Comparison of ENCODE assay signal across 1 cellular context in the genomic region with DNA sequence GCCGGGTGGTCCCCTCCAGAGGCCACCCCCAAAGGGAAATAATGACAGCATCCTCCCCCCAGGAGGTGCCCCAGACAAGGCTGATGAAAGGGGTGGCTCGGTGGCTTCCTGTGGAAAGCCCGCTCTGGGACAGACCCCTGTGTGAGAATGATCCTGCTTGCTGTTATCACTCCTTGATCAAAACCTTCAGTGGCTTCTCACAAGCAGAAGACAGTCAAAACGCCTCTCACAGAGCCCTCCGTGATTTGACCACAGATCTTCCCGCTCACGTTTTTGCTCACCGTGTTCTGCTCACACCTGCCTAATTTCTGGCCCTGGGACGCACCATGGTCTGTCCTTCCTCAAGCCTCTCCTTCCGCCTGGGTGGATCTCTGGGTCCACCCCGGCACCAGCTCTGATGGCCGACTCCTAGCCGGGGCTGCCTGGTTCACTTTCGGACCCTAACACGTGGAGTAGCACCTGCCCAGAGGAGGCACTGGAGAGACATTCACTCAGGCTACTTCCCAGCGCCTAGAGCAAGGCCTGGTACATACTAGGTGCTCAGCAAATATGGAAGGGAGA.
TF ChIP-seq lines count a peak whose summit lies in the region.

No MANE protein-coding gene starts in this region.

TF ChIP-seq in A549, 52 proteins besides CTCF, POLR2A, EP300 and RAD21 (continued from another document):
- TF ChIP-seq, protein P1, sequence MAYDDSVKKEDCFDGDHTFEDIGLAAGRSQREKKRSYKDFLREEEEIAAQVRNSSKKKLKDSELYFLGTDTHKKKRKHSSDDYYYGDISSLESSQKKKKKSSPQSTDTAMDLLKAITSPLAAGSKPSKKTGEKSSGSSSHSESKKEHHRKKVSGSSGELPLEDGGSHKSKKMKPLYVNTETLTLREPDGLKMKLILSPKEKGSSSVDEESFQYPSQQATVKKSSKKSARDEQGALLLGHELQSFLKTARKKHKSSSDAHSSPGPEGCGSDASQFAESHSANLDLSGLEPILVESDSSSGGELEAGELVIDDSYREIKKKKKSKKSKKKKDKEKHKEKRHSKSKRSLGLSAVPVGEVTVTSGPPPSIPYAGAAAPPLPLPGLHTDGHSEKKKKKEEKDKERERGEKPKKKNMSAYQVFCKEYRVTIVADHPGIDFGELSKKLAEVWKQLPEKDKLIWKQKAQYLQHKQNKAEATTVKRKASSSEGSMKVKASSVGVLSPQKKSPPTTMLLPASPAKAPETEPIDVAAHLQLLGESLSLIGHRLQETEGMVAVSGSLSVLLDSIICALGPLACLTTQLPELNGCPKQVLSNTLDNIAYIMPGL (CRISPR knock-in tag; IDR thresholded peaks at IDR 0.05; ENCODE audit: borderline replicate concordance), result no peak
- TF ChIP-seq KDM5A (IDR thresholded peaks at IDR 0.05) (no peak), SREBF2 (IDR thresholded peaks at IDR 0.05) (no peak), CBX2 (IDR thresholded peaks at IDR 0.05; ENCODE audit: borderline replicate concordance, low read depth) (no peak), EHF (CRISPR knock-in tag; IDR thresholded peaks at IDR 0.05) (no peak), HDAC2 (IDR thresholded peaks at IDR 0.05) (no peak), ZC3H11A (IDR thresholded peaks at IDR 0.05) (no peak), ESRRA (IDR thresholded peaks at IDR 0.05; ENCODE audit: borderline replicate concordance, low read length) (no peak), ZNF302 (CRISPR knock-in tag; IDR thresholded peaks at IDR 0.05) (no peak), GATA3 (IDR thresholded peaks at IDR 0.05; ENCODE audit: borderline replicate concordance) (peak; percentile 49), RNF2 (IDR thresholded peaks at IDR 0.05; ENCODE audit: borderline replicate concordance, low read depth) (no peak), TP53 (CRISPR knock-in tag; IDR thresholded peaks at IDR 0.05) (no peak), FOXS1 (CRISPR knock-in tag; IDR thresholded peaks at IDR 0.05) (no peak), NR3C1 (IDR thresholded peaks at IDR 0.05) (no peak), HEYL (CRISPR knock-in tag; IDR thresholded peaks at IDR 0.05) (no peak), ZSCAN20 (CRISPR knock-in tag; IDR thresholded peaks at IDR 0.05) (no peak), MAZ (IDR thresholded peaks at IDR 0.05; ENCODE audit: borderline replicate concordance, low read depth, low read length) (no peak)
- TF ChIP-seq, protein P2, sequence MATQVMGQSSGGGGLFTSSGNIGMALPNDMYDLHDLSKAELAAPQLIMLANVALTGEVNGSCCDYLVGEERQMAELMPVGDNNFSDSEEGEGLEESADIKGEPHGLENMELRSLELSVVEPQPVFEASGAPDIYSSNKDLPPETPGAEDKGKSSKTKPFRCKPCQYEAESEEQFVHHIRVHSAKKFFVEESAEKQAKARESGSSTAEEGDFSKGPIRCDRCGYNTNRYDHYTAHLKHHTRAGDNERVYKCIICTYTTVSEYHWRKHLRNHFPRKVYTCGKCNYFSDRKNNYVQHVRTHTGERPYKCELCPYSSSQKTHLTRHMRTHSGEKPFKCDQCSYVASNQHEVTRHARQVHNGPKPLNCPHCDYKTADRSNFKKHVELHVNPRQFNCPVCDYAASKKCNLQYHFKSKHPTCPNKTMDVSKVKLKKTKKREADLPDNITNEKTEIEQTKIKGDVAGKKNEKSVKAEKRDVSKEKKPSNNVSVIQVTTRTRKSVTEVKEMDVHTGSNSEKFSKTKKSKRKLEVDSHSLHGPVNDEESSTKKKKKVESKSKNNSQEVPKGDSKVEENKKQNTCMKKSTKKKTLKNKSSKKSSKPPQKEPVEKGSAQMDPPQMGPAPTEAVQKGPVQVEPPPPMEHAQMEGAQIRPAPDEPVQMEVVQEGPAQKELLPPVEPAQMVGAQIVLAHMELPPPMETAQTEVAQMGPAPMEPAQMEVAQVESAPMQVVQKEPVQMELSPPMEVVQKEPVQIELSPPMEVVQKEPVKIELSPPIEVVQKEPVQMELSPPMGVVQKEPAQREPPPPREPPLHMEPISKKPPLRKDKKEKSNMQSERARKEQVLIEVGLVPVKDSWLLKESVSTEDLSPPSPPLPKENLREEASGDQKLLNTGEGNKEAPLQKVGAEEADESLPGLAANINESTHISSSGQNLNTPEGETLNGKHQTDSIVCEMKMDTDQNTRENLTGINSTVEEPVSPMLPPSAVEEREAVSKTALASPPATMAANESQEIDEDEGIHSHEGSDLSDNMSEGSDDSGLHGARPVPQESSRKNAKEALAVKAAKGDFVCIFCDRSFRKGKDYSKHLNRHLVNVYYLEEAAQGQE (IDR thresholded peaks at IDR 0.05), result no peak
- TF ChIP-seq, protein P3, sequence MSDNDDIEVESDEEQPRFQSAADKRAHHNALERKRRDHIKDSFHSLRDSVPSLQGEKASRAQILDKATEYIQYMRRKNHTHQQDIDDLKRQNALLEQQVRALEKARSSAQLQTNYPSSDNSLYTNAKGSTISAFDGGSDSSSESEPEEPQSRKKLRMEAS (IDR thresholded peaks at IDR 0.05), result no peak
TF ChIP-seq in A549: peak in this region for 6.
